In genomic region chr3:123732447-123732846, GRCh38 we compare ENCODE assay signal across 10 cellular contexts.
DNase-seq lines count a peak whose midpoint lies in the region; ATAC-seq lines count a peak whose summit lies in the region.
"Had no signal": no experiment of that assay in that cellular context is flagged by ENCODE, and none has a peak within 500 bp of the region (broad histone marks: within the 10 kb centered on the region; RNA-seq: fewer than 3 reads in every experiment).

No MANE protein-coding gene starts in this region.

- DNase-seq in DMS53 treated with DMSO at 0.1 percent for 48 hours (lab: John Stamatoyannopoulos, UW; ENCODE audit: unreplicated experiment) (peak; percentile 55), HT1080 (ENCODE audit: low read depth) (peak; percentile 99), amniotic epithelial cell (ENCODE audit: low read depth) (peak; percentile 80), left lobe of liver (ENCODE audit: low spot score) (peak; percentile 33), NCI-H2171 (lab: John Stamatoyannopoulos, UW) (no peak), NCI-H2081 treated with DMSO at 0.1 percent for 48 hours (lab: John Stamatoyannopoulos, UW) (no peak)
- DNase-seq: left cardiac atrium, NCI-H1092 treated with DMSO at 0.1 percent for 48 hours had no signal

- ATAC-seq in left lobe of liver, result no peak
- no peak for ATAC-seq in HG03196 (IDR thresholded peaks at IDR 0.05; ENCODE audit: unreplicated experiment)
- ATAC-seq in GM19455 (IDR thresholded peaks at IDR 0.05; ENCODE audit: unreplicated experiment), result no peak
- ATAC-seq: left cardiac atrium had no signal

Comparison
In these comparisons a context has a peak if more than half of its experiments do, and no peak if none do; other contexts are left out.
1. DNase-seq: peak in DMS53 treated with DMSO at 0.1 percent for 48 hours (single experiment), HT1080 (single experiment), amniotic epithelial cell (single experiment) and left lobe of liver (single experiment); none in NCI-H2171 (single experiment) and NCI-H2081 treated with DMSO at 0.1 percent for 48 hours (single experiment).